23 cellular contexts compared by ENCODE assay signal in genomic region chrX:45200741-45201234, GRCh38. TPM values are rescaled to one million over a fixed set of nuclear protein-coding genes. Genes with fewer than 3 reads are reported as not detected.
DNase-seq lines count a peak whose midpoint lies in the region; ATAC-seq and TF ChIP-seq lines count a peak whose summit lies in the region.
"Had no signal": no experiment of that assay in that cellular context is flagged by ENCODE, and none has a peak within 500 bp of the region (broad histone marks: within the 10 kb centered on the region; RNA-seq: fewer than 3 reads in every experiment).

TSS of gene DIPK2B (minus strand) at chrX:45200876. CDS start at chrX:45200826, 50 bp downstream.

- H3K27me3 ChIP-seq in body of pancreas (no peaks in the 10 kb centered on the region), tibial artery (no peaks in the 10 kb centered on the region)
- H3K27me3 ChIP-seq: colonic mucosa had no signal

- H3K4me1 ChIP-seq in body of pancreas (no peaks in the 10 kb centered on the region), tibial artery (no peaks in the 10 kb centered on the region)

- no peak for TF ChIP-seq CTCF in body of pancreas (IDR thresholded peaks at IDR 0.05)
- no peak for TF ChIP-seq CTCF in tibial artery (IDR thresholded peaks at IDR 0.05)

- WGBS in body of pancreas, 2 donors, result 57 to 66% methylated on average over 3 to 7 of the region's 9 CpGs

- H3K4me3 ChIP-seq in body of pancreas (no peak within 1 kb of the TSS), tibial artery (peak within 1 kb of the TSS; percentile 6 to 11)
- H3K4me3 ChIP-seq: colonic mucosa had no signal

- no peak within 1 kb of the TSS for H3K4me3 Mint-ChIP-seq in stimulated activated memory B cell treated with anti-CD40 and anti-IgM and Interleukin-4, amounts not matched to agents 10 μg/mL and 1 μg/mL and 100 μg/mL, for 72 hours
- H3K4me3 Mint-ChIP-seq: CD8-positive, alpha-beta memory T cell; mesothelial cell of epicardium; T-helper 1 cell treated with Interleukin-12 subunit alpha and Interleukin-12 subunit beta and Interleukin-4 antibody, amounts not matched to agents 30 μg/mL and 1 μg/mL, for 36 hours had no signal

- H3K36me3 ChIP-seq in body of pancreas (replicated peaks in 1 of 2; ENCODE audit: insufficient read depth in 1 of 2, low read depth in 2 of 2) (no peaks in the 10 kb centered on the region), tibial artery (no peaks in the 10 kb centered on the region)
- H3K36me3 ChIP-seq: colonic mucosa, WERI-Rb-1 had no signal

- TF ChIP-seq POLR2A in body of pancreas (IDR thresholded peaks at IDR 0.05), result no peak

- H3K36me3 Mint-ChIP-seq in stimulated activated memory B cell treated with anti-CD40 and anti-IgM and Interleukin-4, amounts not matched to agents 10 μg/mL and 1 μg/mL and 100 μg/mL, for 72 hours, result no peaks in the 10 kb centered on the region
- H3K36me3 Mint-ChIP-seq: mesothelial cell of epicardium had no signal

- H3K4me1 Mint-ChIP-seq in stimulated activated memory B cell treated with anti-CD40 and anti-IgM and Interleukin-4, amounts not matched to agents 10 μg/mL and 1 μg/mL and 100 μg/mL, for 72 hours, result no peaks in the 10 kb centered on the region
- H3K4me1 Mint-ChIP-seq: CD8-positive, alpha-beta memory T cell; mesothelial cell of epicardium had no signal

- no peak within 1 kb of the TSS for H3K27ac Mint-ChIP-seq in stimulated activated memory B cell treated with anti-CD40 and anti-IgM and Interleukin-4, amounts not matched to agents 10 μg/mL and 1 μg/mL and 100 μg/mL, for 72 hours
- H3K27ac Mint-ChIP-seq: CD8-positive, alpha-beta memory T cell; mesothelial cell of epicardium; T-helper 1 cell treated with Interleukin-12 subunit alpha and Interleukin-12 subunit beta and Interleukin-4 antibody, amounts not matched to agents 30 μg/mL and 1 μg/mL, for 36 hours had no signal

- DNase-seq in body of pancreas, result peak in 1 of 4 donors; percentile 1
- DNase-seq in Right ventricle myocardium superior, result peak; percentile 43
- DNase-seq in mesenteric fat pad (ENCODE audit: low spot score), result no peak
- no peak for DNase-seq in tibial artery
- DNase-seq in NCI-H2081 (lab: John Stamatoyannopoulos, UW), result no peak
- DNase-seq in medulla oblongata (ENCODE audit: extremely low spot score), result no peak
- DNase-seq in activated T-cell treated with anti-CD3 and anti-CD28 coated beads, Interleukin-2, amount 50 U/mL, for 1 hour, result no peak
- DNase-seq: activated naive CD4-positive, alpha-beta T cell treated with Interleukin-2 at 50 U/mL for 16 hours; activated T-cell treated with anti-CD3 and anti-CD28 coated beads for 4 hours; CD8-positive, alpha-beta memory T cell; colonic mucosa; DMS79; H7; NCI-H1092 treated with DMSO at 0.1 percent for 48 hours; NCI-H526 treated with DMSO at 0.1 percent for 48 hours; SHP77 treated with DMSO at 0.1 percent for 48 hours; stimulated activated CD8-positive, alpha-beta memory T cell treated with anti-CD3 and anti-CD28 coated beads, Interleukin-4, amount 100 ng/mL, for 48 hours; WERI-Rb-1 had no signal

- H3K27ac ChIP-seq in body of pancreas, result peak within 1 kb of the TSS in 1 of 4 donors; percentile 39
- no peak within 1 kb of the TSS for H3K27ac ChIP-seq in tibial artery
- H3K27ac ChIP-seq: colonic mucosa, epithelial cell of prostate, WERI-Rb-1 had no signal

- H3K9me3 ChIP-seq in body of pancreas (no peaks in the 10 kb centered on the region), tibial artery (peaks cover 0 to 4% (median 0%) of the 10 kb centered on the region in 3 donors)
- H3K9me3 ChIP-seq: colonic mucosa had no signal

- ATAC-seq in body of pancreas (peak; percentile 30), Right ventricle myocardium superior (ENCODE audit: poor library complexity) (peak; percentile 45)
- ATAC-seq in stimulated activated memory B cell treated with anti-CD40 and anti-IgM and Interleukin-4, amounts not matched to agents 10 μg/mL and 1 μg/mL and 100 μg/mL, for 72 hours, result no peak

- peaks cover 4% of the 10 kb centered on the region for H3K9me3 Mint-ChIP-seq in stimulated activated memory B cell treated with anti-CD40 and anti-IgM and Interleukin-4, amounts not matched to agents 10 μg/mL and 1 μg/mL and 100 μg/mL, for 72 hours
- H3K9me3 Mint-ChIP-seq: CD8-positive, alpha-beta memory T cell; T-helper 1 cell treated with Interleukin-12 subunit alpha and Interleukin-12 subunit beta and Interleukin-4 antibody, amounts not matched to agents 30 μg/mL and 1 μg/mL, for 36 hours had no signal

- peaks cover 28% of the 10 kb centered on the region for H3K27me3 Mint-ChIP-seq in stimulated activated memory B cell treated with anti-CD40 and anti-IgM and Interleukin-4, amounts not matched to agents 10 μg/mL and 1 μg/mL and 100 μg/mL, for 72 hours

- intact Hi-C loops in body of pancreas (cut with DNase I) (no loop called here), Right ventricle myocardium superior (cut with DNase I) (no loop called here), tibial artery (cut with DNase I; ENCODE audit: low total_unique reads) (no loop called here)

RNA-seq across cellular contexts. Expression of gene DIPK2B, which starts in this region (rescaled TPM):
- total RNA-seq in body of pancreas, result 1 to 10 TPM; 4.0 to 6.7 TPM
- 17.8 TPM for total RNA-seq in Right ventricle myocardium superior
- total RNA-seq in mesenteric fat pad, result 42.8 TPM
- total RNA-seq: CD8-positive, alpha-beta memory T cell; H7; LHCN-M2; mesothelial cell of epicardium had no signal

Comparison
In these comparisons a context has a peak if more than half of its experiments do, and no peak if none do; other contexts are left out.
1. H3K4me3 ChIP-seq: peak in tibial artery (2 of 2); none in body of pancreas (0 of 2).